12 cellular contexts compared by ENCODE assay signal in genomic region chr4:7806724-7807123, GRCh38.
DNase-seq lines count a peak whose midpoint lies in the region; ATAC-seq and TF ChIP-seq lines count a peak whose summit lies in the region.
"Had no signal": no experiment of that assay in that cellular context is flagged by ENCODE, and none has a peak within 500 bp of the region (broad histone marks: within the 10 kb centered on the region; RNA-seq: fewer than 3 reads in every experiment).

No MANE protein-coding gene starts in this region.

- no peaks in the 10 kb centered on the region for H3K9me3 ChIP-seq in Panc1 (ENCODE audit: control insufficient read depth, insufficient read depth, low read depth, low read length)
- no peaks in the 10 kb centered on the region for H3K9me3 ChIP-seq in esophagus muscularis mucosa
- H3K9me3 ChIP-seq in mesodermal cell (ENCODE audit: control insufficient read depth, low read length), result peaks cover 6% of the 10 kb centered on the region
- H3K9me3 ChIP-seq in spleen, result no peaks in the 10 kb centered on the region

- H3K27me3 ChIP-seq in Panc1 (ENCODE audit: control insufficient read depth, insufficient read depth, low read length) (no peaks in the 10 kb centered on the region), esophagus muscularis mucosa (no peaks in the 10 kb centered on the region), spleen (replicated peaks in 1 of 7) (peaks cover 0 to 10% (median 0%) of the 10 kb centered on the region in 7 donors)

- in situ Hi-C loops in Panc1 (cut with HindIII; ENCODE audit: low pct_unique_long_range_greater_than_20kb, low sequenced_read_pairs), result no loop called here

- TF ChIP-seq CTCF in Panc1 (IDR thresholded peaks at IDR 0.05) (no peak), esophagus muscularis mucosa (IDR thresholded peaks at IDR 0.05) (no peak), spleen (IDR thresholded peaks at IDR 0.05 in 8 of 11, conservative IDR thresholded peaks at IDR 0.05 in 3 of 11) (no peak)

- no TSS peak for BruUV-seq in Panc1 (replicated peaks; lab: Mats Ljungman, UMichigan)

- H3K27ac ChIP-seq in Panc1 (ENCODE audit: low read length) (peak overlapping the region; percentile 96), esophagus muscularis mucosa (replicated peaks in 1 of 4) (peak overlapping the region; percentile 79 to 85 (median 82)), mesodermal cell (ENCODE audit: low read depth, low read length, severe bottlenecking) (peak overlapping the region; percentile 78), spleen (peak overlapping the region in 7 of 8 donors; percentile 27 to 75 (median 70))

- CTCF ChIA-PET in Panc1 (lab: Charles Lee), result interaction anchor here (0.7 kb wide), 1 partner anchor 36 kb away, joined by 4 read pairs; no protein-coding TSS in a partner anchor

- H3K4me3 ChIP-seq in Panc1 (ENCODE audit: low read depth in 2 of 2, low read length in 2 of 2), result no peak overlapping the region
- H3K4me3 ChIP-seq in esophagus muscularis mucosa, result no peak overlapping the region
- no peak overlapping the region for H3K4me3 ChIP-seq in mesodermal cell (ENCODE audit: extremely low read depth, insufficient read depth, low read length, poor library complexity, severe bottlenecking)
- no peak overlapping the region for H3K4me3 ChIP-seq in spleen

- intact Hi-C loops in Panc1 (cut with micrococcal nuclease; ENCODE audit: unreplicated experiment), result no loop called here
- intact Hi-C loops in esophagus muscularis mucosa (cut with DNase I), result loop anchor here (2.0 kb wide), 2 partner anchors 38 to 130 kb away; no protein-coding TSS in a partner anchor
- intact Hi-C loops in spleen (cut with DNase I; ENCODE audit: low total_unique reads), result no loop called here

- H3K4me1 ChIP-seq in Panc1 (ENCODE audit: control insufficient read depth, insufficient read depth, low read length) (peaks cover 59% of the 10 kb centered on the region), esophagus muscularis mucosa (peaks cover 42 to 75% (median 72%) of the 10 kb centered on the region in 4 donors), mesodermal cell (ENCODE audit: control insufficient read depth, insufficient read depth, low read length, poor library complexity, severe bottlenecking) (peaks cover 44% of the 10 kb centered on the region), spleen (peaks cover 0 to 67% (median 25%) of the 10 kb centered on the region in 6 donors)

- POLR2A ChIA-PET in Panc1 (lab: Charles Lee), result interaction anchor here (0.9 kb wide), 1 partner anchor 36 kb away, joined by 3 read pairs; no protein-coding TSS in a partner anchor

- no peak for DNase-seq in Panc1 (ENCODE audit: low read depth, low spot score)
- DNase-seq in esophagus muscularis mucosa (ENCODE audit: extremely low spot score), result no peak
- DNase-seq in spleen, result peak; percentile 21
- no peak for DNase-seq in DMS53 (lab: John Stamatoyannopoulos, UW)
- no peak for DNase-seq in NCI-H187 treated with DMSO at 0.1 percent for 48 hours (lab: John Stamatoyannopoulos, UW)
- DNase-seq in SKM-1 (lab: John Stamatoyannopoulos, UW; ENCODE audit: unreplicated experiment), result no peak
- DNase-seq: activated naive CD4-positive, alpha-beta T cell treated with anti-CD3 and anti-CD28 coated beads, Interleukin-2, amount 10 ng/mL, durations not matched to agents 7 days and 5 days; effector memory CD8-positive, alpha-beta T cell; NCI-H446 treated with DMSO at 0.1 percent for 48 hours; SW 1271 had no signal

- H3K36me3 ChIP-seq in Panc1 (ENCODE audit: control insufficient read depth, insufficient read depth, low read length), result peaks cover 3% of the 10 kb centered on the region
- peaks cover 0 to 12% (median 5%) of the 10 kb centered on the region in 4 donors for H3K36me3 ChIP-seq in esophagus muscularis mucosa
- peaks cover 64% of the 10 kb centered on the region for H3K36me3 ChIP-seq in mesodermal cell (ENCODE audit: control insufficient read depth, insufficient read depth, low read length)
- H3K36me3 ChIP-seq in spleen, result peaks cover 0 to 12% (median 0%) of the 10 kb centered on the region in 6 donors

- TF ChIP-seq POLR2A in esophagus muscularis mucosa (IDR thresholded peaks at IDR 0.05; ENCODE audit: low read depth), result no peak
- TF ChIP-seq POLR2A in spleen (IDR thresholded peaks at IDR 0.05), result no peak

- no peak for ATAC-seq in Panc1
- no peak for ATAC-seq in HG03565 (IDR thresholded peaks at IDR 0.05; ENCODE audit: unreplicated experiment)
- ATAC-seq: effector memory CD8-positive, alpha-beta T cell had no signal

- 45% methylated on average over 7 of the region's 7 CpGs for WGBS in esophagus muscularis mucosa
- WGBS in mesodermal cell (ENCODE audit: insufficient coverage in 2 of 2), 2 experiments, result 83 to 84% methylated on average over 4 to 5 of the region's 7 CpGs
- 77 to 84% (median 79%) methylated on average over 5 to 7 of the region's 7 CpGs for WGBS in spleen, 5 donors

- TF ChIP-seq EP300 in esophagus muscularis mucosa (IDR thresholded peaks at IDR 0.05), result no peak
